8 cellular contexts compared by ENCODE assay signal in the genomic region with DNA sequence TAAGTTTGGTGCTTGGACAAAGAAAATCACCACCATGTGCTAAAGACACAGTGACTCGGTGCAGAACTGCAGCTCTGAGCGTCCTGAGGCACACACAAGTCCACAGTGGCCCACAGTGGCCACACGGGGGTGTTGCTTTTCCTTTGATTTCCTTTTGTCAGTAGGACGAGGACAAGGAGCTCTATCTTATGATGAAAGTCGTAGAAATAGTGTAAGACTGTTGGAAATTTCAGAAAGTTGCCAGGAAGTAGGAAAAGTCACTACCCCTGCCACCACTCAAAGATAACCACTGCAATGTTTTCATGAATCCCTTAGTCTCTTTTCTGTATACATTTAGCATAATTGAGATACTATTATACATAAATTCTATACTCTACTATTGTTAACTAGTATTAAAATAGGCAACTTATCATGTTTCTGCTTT.
A peak's percentile ranks its signal among the peaks of the same experiment; 100 is the strongest.
DNase-seq lines count a peak whose midpoint lies in the region; ATAC-seq, FAIRE-seq and TF ChIP-seq lines count a peak whose summit lies in the region.

No MANE protein-coding gene starts in this region.

- intact Hi-C loops in endothelial cell of umbilical vein (cut with micrococcal nuclease) = loop anchor here (1.0 to 2.0 kb wide), 3 partner anchors 145 to 383 kb away; no protein-coding TSS in a partner anchor

- H3F3A ChIP-seq in OCI-LY1 (ENCODE audit: insufficient read depth, low read length) = no peaks in the 10 kb centered on the region

- no peak for ATAC-seq in GM21737 (IDR thresholded peaks at IDR 0.05; ENCODE audit: unreplicated experiment)

- dilution Hi-C loops in endothelial cell of umbilical vein (cut with MboI; ENCODE audit: extremely low pct_ligation_motif_present, low sequenced_read_pairs) = no loop called here

- H3K4me2 ChIP-seq in OCI-LY1 (ENCODE audit: low read length) = no peak overlapping the region
- no peak overlapping the region for H3K4me2 ChIP-seq in endothelial cell of umbilical vein (ENCODE audit: insufficient read depth, low read length)

- no peaks in the 10 kb centered on the region for H3K9me2 ChIP-seq in OCI-LY1 (ENCODE audit: low read depth, low read length)

- FAIRE-seq in endothelial cell of umbilical vein (lab: Jason Lieb, UNC) = peak; percentile 83

- no peak overlapping the region for H3K9ac ChIP-seq in OCI-LY1 (ENCODE audit: low read length)
- H3K9ac ChIP-seq in endothelial cell of umbilical vein (replicated peaks; ENCODE audit: extremely low read depth, insufficient read depth, low read length) = no peak overlapping the region

- H3K27ac ChIP-seq in 22Rv1 (no peak overlapping the region), OCI-LY1 (ENCODE audit: low read depth, low read length, poor library complexity, severe bottlenecking) (no peak overlapping the region), endothelial cell of umbilical vein (ENCODE audit: insufficient read depth, low read depth, low read length) (no peak overlapping the region)

- H3K4me1 ChIP-seq in OCI-LY1 (ENCODE audit: insufficient read depth, low read length, severe bottlenecking) (no peaks in the 10 kb centered on the region), endothelial cell of umbilical vein (ENCODE audit: control insufficient read depth, extremely low read depth, insufficient read depth, low read length) (no peaks in the 10 kb centered on the region)

- H3K27me3 ChIP-seq in OCI-LY1 (ENCODE audit: insufficient read depth, low read length) = no peaks in the 10 kb centered on the region
- no peaks in the 10 kb centered on the region for H3K27me3 ChIP-seq in endothelial cell of umbilical vein (ENCODE audit: control insufficient read depth in 2 of 2, insufficient read depth in 2 of 2, low read length in 2 of 2)

- H4K20me1 ChIP-seq in OCI-LY1 (ENCODE audit: insufficient read depth, low read length) (no peaks in the 10 kb centered on the region), endothelial cell of umbilical vein (replicated peaks; ENCODE audit: control insufficient read depth, extremely low read depth, insufficient read depth, low read length) (no peaks in the 10 kb centered on the region)

- BruUV-seq in endothelial cell of umbilical vein (replicated peaks; lab: Mats Ljungman, UMichigan) = no TSS peak

- peak; percentile 61 for DNase-seq in GM12865 (ENCODE audit: low read depth)
- peak; percentile 68 for DNase-seq in endothelial cell of umbilical vein (ENCODE audit: low read depth, low spot score)
- peak; percentile 77 for DNase-seq in midbrain (lab: John Stamatoyannopoulos, UW)
- no peak for DNase-seq in activated T-cell treated with anti-CD3 and anti-CD28 coated beads, Interleukin-2, amount 50 U/mL, for 48 hours
- DNase-seq in KG1 (lab: John Stamatoyannopoulos, UW) = no peak

- no peak overlapping the region for H3K4me3 ChIP-seq in GM12865 (ENCODE audit: low read depth, low read length)
- H3K4me3 ChIP-seq in OCI-LY1 (ENCODE audit: low read depth, low read length, poor library complexity, severe bottlenecking) = no peak overlapping the region
- H3K4me3 ChIP-seq in endothelial cell of umbilical vein (replicated peaks in 1 of 3; ENCODE audit: insufficient read depth in 1 of 3, low read depth in 1 of 3, low read length in 3 of 3) = no peak overlapping the region

- POLR2A ChIA-PET in endothelial cell of umbilical vein (lab: Charles Lee) = interaction anchor here (1.0 to 1.1 kb wide), 2 partner anchors 17 to 170 kb away, joined by 3 read pairs; no protein-coding TSS in a partner anchor

- H3K79me2 ChIP-seq in OCI-LY1 (ENCODE audit: insufficient read depth, low read length) (no peaks in the 10 kb centered on the region), endothelial cell of umbilical vein (ENCODE audit: control insufficient read depth, insufficient read depth, low read length) (no peaks in the 10 kb centered on the region)

- H3K9me1 ChIP-seq in endothelial cell of umbilical vein (replicated peaks; ENCODE audit: control insufficient read depth, extremely low read depth, insufficient read depth, low read length) = no peaks in the 10 kb centered on the region

- TF ChIP-seq POLR2A in endothelial cell of umbilical vein (IDR thresholded peaks at IDR 0.05; ENCODE audit: low read depth, low read length) = no peak

- peak; percentile 72 for TF ChIP-seq CTCF in 22Rv1 (IDR thresholded peaks at IDR 0.05)
- TF ChIP-seq CTCF in GM12865 (IDR thresholded peaks at IDR 0.05; ENCODE audit: insufficient read depth, low read depth, low read length, missing control alignments) = peak; percentile 43
- peak; percentile 79 for TF ChIP-seq CTCF in OCI-LY1 (IDR thresholded peaks at IDR 0.05; ENCODE audit: low read length)
- peak; percentile 78 to 82 for TF ChIP-seq CTCF in endothelial cell of umbilical vein (IDR thresholded peaks at IDR 0.05; ENCODE audit: extremely low read depth in 1 of 2, insufficient read depth in 1 of 2, low read depth in 1 of 2, low read length in 2 of 2)

- H3K36me3 ChIP-seq in OCI-LY1 (ENCODE audit: insufficient read depth, low read length) (peaks cover 87% of the 10 kb centered on the region), endothelial cell of umbilical vein (ENCODE audit: control insufficient read depth in 2 of 2, extremely low read depth in 1 of 2, insufficient read depth in 2 of 2, low read length in 2 of 2) (peaks cover 0 to 2% of the 10 kb centered on the region in 2 experiments)

- CTCF ChIA-PET in endothelial cell of umbilical vein (lab: Charles Lee) = interaction anchor here (0.5 to 4.7 kb wide), 68 partner anchors 8 to 719 kb away, joined by 3 to 101 read pairs (median 4); a partner anchor contains a TSS

- no peaks in the 10 kb centered on the region for H3K9me3 ChIP-seq in OCI-LY1 (ENCODE audit: low read length)
- H3K9me3 ChIP-seq in endothelial cell of umbilical vein (replicated peaks; ENCODE audit: control insufficient read depth, insufficient read depth, low read length) = no peaks in the 10 kb centered on the region

- H2AFZ ChIP-seq in OCI-LY1 (ENCODE audit: low read length) (no peak overlapping the region), endothelial cell of umbilical vein (ENCODE audit: low read depth, low read length) (no peak overlapping the region)

TF ChIP-seq in endothelial cell of umbilical vein, 7 proteins besides CTCF, POLR2A, EP300 and RAD21:
- TF ChIP-seq, protein P1, sequence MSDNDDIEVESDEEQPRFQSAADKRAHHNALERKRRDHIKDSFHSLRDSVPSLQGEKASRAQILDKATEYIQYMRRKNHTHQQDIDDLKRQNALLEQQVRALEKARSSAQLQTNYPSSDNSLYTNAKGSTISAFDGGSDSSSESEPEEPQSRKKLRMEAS (IDR thresholded peaks at IDR 0.05; ENCODE audit: insufficient read depth, insufficient read length) = no peak
- no peak for TF ChIP-seq MYC (IDR thresholded peaks at IDR 0.05; ENCODE audit: low read depth, low read length)
- no peak for TF ChIP-seq FOS (IDR thresholded peaks at IDR 0.05; ENCODE audit: borderline replicate concordance, insufficient read depth, low read length)
- TF ChIP-seq POLR2AphosphoS5 (IDR thresholded peaks at IDR 0.05; ENCODE audit: insufficient read depth, low read depth, low read length) = no peak
- no peak for TF ChIP-seq GATA2 (IDR thresholded peaks at IDR 0.05; ENCODE audit: insufficient read depth, insufficient read length, low read depth, low read length)
- no peak for TF ChIP-seq EZH2 (IDR thresholded peaks at IDR 0.05; ENCODE audit: borderline replicate concordance, low read depth, low read length, severe bottlenecking)
- TF ChIP-seq JUN (IDR thresholded peaks at IDR 0.05; ENCODE audit: borderline replicate concordance, insufficient read depth, insufficient read length, low read depth) = no peak
TF ChIP-seq in endothelial cell of umbilical vein: peak in this region for 0.

Comparison
In these comparisons a context has a peak if more than half of its experiments do, and no peak if none do; other contexts are left out.
1. DNase-seq: peak in GM12865 (single experiment), endothelial cell of umbilical vein (single experiment) and midbrain (single experiment); none in activated T-cell treated with anti-CD3 and anti-CD28 coated beads, Interleukin-2, amount 50 U/mL, for 48 hours (0 of 2) and KG1 (single experiment).
2. Peak in every context shown above with its lines, with median percentiles within 50 percentile points of each other: CTCF ChIP-seq.